26 cellular contexts compared by ENCODE assay signal in genomic region chr18:76948345-76948744, GRCh38.
DNase-seq lines count a peak whose midpoint lies in the region; ATAC-seq and TF ChIP-seq lines count a peak whose summit lies in the region.
"Had no signal": no experiment of that assay in that cellular context is flagged by ENCODE, and none has a peak within 500 bp of the region (broad histone marks: within the 10 kb centered on the region; RNA-seq: fewer than 3 reads in every experiment).

No MANE protein-coding gene starts in this region.

- no peaks in the 10 kb centered on the region for H3F3A ChIP-seq in neural progenitor cell (ENCODE audit: low read depth)

- no peak overlapping the region for H2AFZ ChIP-seq in neural progenitor cell (replicated peaks)
- H2AFZ ChIP-seq: GM23248 had no signal

- peaks cover 68% of the 10 kb centered on the region for H3K36me3 Mint-ChIP-seq in activated naive CD4-positive, alpha-beta T cell treated with anti-CD3 and anti-CD28 coated beads, Interleukin-2, amount 10 ng/mL, durations not matched to agents 7 days and 5 days
- peaks cover 41% of the 10 kb centered on the region for H3K36me3 Mint-ChIP-seq in activated naive CD4-positive, alpha-beta T cell treated with anti-CD3 and anti-CD28 coated beads for 36 hours (ENCODE audit: low read depth)
- peaks cover 9% of the 10 kb centered on the region for H3K36me3 Mint-ChIP-seq in central memory CD8-positive, alpha-beta T cell (ENCODE audit: insufficient read depth)
- peaks cover 53% of the 10 kb centered on the region for H3K36me3 Mint-ChIP-seq in neural progenitor cell

- no peak overlapping the region for H3K4me3 Mint-ChIP-seq in activated naive CD4-positive, alpha-beta T cell treated with anti-CD3 and anti-CD28 coated beads, Interleukin-2, amount 10 ng/mL, durations not matched to agents 7 days and 5 days
- no peak overlapping the region for H3K4me3 Mint-ChIP-seq in activated naive CD4-positive, alpha-beta T cell treated with anti-CD3 and anti-CD28 coated beads for 36 hours
- peak overlapping the region; percentile 54 for H3K4me3 Mint-ChIP-seq in central memory CD8-positive, alpha-beta T cell
- no peak overlapping the region for H3K4me3 Mint-ChIP-seq in neural progenitor cell
- H3K4me3 Mint-ChIP-seq: CD4-positive, alpha-beta T cell; HFFc6; IgD-negative memory B cell had no signal

- no peak overlapping the region for H3K27ac ChIP-seq in neural progenitor cell
- H3K27ac ChIP-seq: A549; BLaER1 treated with 17β-estradiol and CSF1 and Interleukin-3, amounts not matched to agents 10 nM and 100 nM; GM23248; HL-60; SK-N-MC had no signal

- H3K4me1 Mint-ChIP-seq in activated naive CD4-positive, alpha-beta T cell treated with anti-CD3 and anti-CD28 coated beads, Interleukin-2, amount 10 ng/mL, durations not matched to agents 7 days and 5 days: peaks cover 32% of the 10 kb centered on the region
- H3K4me1 Mint-ChIP-seq in activated naive CD4-positive, alpha-beta T cell treated with anti-CD3 and anti-CD28 coated beads for 36 hours (ENCODE audit: low read depth): peaks cover 11% of the 10 kb centered on the region
- H3K4me1 Mint-ChIP-seq in central memory CD8-positive, alpha-beta T cell: peaks cover 52% of the 10 kb centered on the region
- H3K4me1 Mint-ChIP-seq in neural progenitor cell: peaks cover 6% of the 10 kb centered on the region

- H3K4me2 ChIP-seq in neural progenitor cell: no peak overlapping the region
- H3K4me2 ChIP-seq: A549; BLaER1 treated with 17β-estradiol and CSF1 and Interleukin-3, amounts not matched to agents 10 nM and 100 nM had no signal

- DNase-seq in activated naive CD4-positive, alpha-beta T cell treated with anti-CD3 and anti-CD28 coated beads, Interleukin-2, amount 10 ng/mL, durations not matched to agents 7 days and 5 days: no peak
- DNase-seq in activated naive CD4-positive, alpha-beta T cell treated with anti-CD3 and anti-CD28 coated beads for 36 hours: no peak
- DNase-seq in Jurkat, Clone E6-1 (ENCODE audit: low read depth, low spot score): peak; percentile 37
- no peak for DNase-seq in central memory CD8-positive, alpha-beta T cell (ENCODE audit: low spot score in 2 of 2)
- DNase-seq in neural progenitor cell (ENCODE audit: low spot score): no peak
- no peak for DNase-seq in KG1 (lab: John Stamatoyannopoulos, UW)
- DNase-seq: AML-193; CD4-positive, alpha-beta T cell; GM23248; HFFc6; Karpas-422; NCI-H1092 treated with DMSO at 0.1 percent for 48 hours; NCI-H1436 treated with DMSO at 0.1 percent for 48 hours; NCI-H187 treated with DMSO at 0.1 percent for 48 hours; NCI-H2171 treated with DMSO at 0.1 percent for 48 hours; NCI-H524; NCI-H748 treated with DMSO at 0.1 percent for 48 hours; SIG-M5 had no signal

- H3K9me3 ChIP-seq in neural progenitor cell (ENCODE audit: low read depth): no peaks in the 10 kb centered on the region
- H3K9me3 ChIP-seq: A549, HAP-1 had no signal

- ATAC-seq in central memory CD8-positive, alpha-beta T cell (replicated peaks; ENCODE audit: extremely low read depth, poor library complexity, severe bottlenecking): no peak
- ATAC-seq in GM21423 (IDR thresholded peaks at IDR 0.05; ENCODE audit: unreplicated experiment): no peak
- no peak for ATAC-seq in GM21529 (IDR thresholded peaks at IDR 0.05; ENCODE audit: unreplicated experiment)
- ATAC-seq: A549 had no signal

- H4K20me1 ChIP-seq in neural progenitor cell (ENCODE audit: low read depth): no peaks in the 10 kb centered on the region
- H4K20me1 ChIP-seq: BLaER1 treated with 17β-estradiol and CSF1 and Interleukin-3, amounts not matched to agents 10 nM and 100 nM had no signal

- CTCF ChIA-PET in activated naive CD4-positive, alpha-beta T cell treated with anti-CD3 and anti-CD28 coated beads, Interleukin-2, amount 10 ng/mL, durations not matched to agents 7 days and 5 days (lab: Charles Lee): no interaction called here
- CTCF ChIA-PET in activated naive CD4-positive, alpha-beta T cell treated with anti-CD3 and anti-CD28 coated beads for 36 hours (lab: Charles Lee): interaction anchor here (0.6 kb wide), 1 partner anchor 810 kb away, joined by 3 read pairs; no protein-coding TSS in a partner anchor

- no peaks in the 10 kb centered on the region for H3K27me3 ChIP-seq in neural progenitor cell
- H3K27me3 ChIP-seq: BLaER1 treated with 17β-estradiol and CSF1 and Interleukin-3, amounts not matched to agents 10 nM and 100 nM had no signal

- H3K79me2 ChIP-seq in neural progenitor cell (ENCODE audit: low read depth): no peaks in the 10 kb centered on the region

- no peak for TF ChIP-seq CTCF in neural progenitor cell (IDR thresholded peaks at IDR 0.05)

- H3K9ac ChIP-seq in neural progenitor cell: no peak overlapping the region
- H3K9ac ChIP-seq: BLaER1 treated with 17β-estradiol and CSF1 and Interleukin-3, amounts not matched to agents 10 nM and 100 nM; GM23248 had no signal

- no peaks in the 10 kb centered on the region for H3K4me1 ChIP-seq in neural progenitor cell
- H3K4me1 ChIP-seq: A549, HAP-1 had no signal

- no peaks in the 10 kb centered on the region for H3K9me3 Mint-ChIP-seq in activated naive CD4-positive, alpha-beta T cell treated with anti-CD3 and anti-CD28 coated beads, Interleukin-2, amount 10 ng/mL, durations not matched to agents 7 days and 5 days
- peaks cover 2% of the 10 kb centered on the region for H3K9me3 Mint-ChIP-seq in activated naive CD4-positive, alpha-beta T cell treated with anti-CD3 and anti-CD28 coated beads for 36 hours
- no peaks in the 10 kb centered on the region for H3K9me3 Mint-ChIP-seq in central memory CD8-positive, alpha-beta T cell
- peaks cover 3% of the 10 kb centered on the region for H3K9me3 Mint-ChIP-seq in neural progenitor cell
- H3K9me3 Mint-ChIP-seq: HFFc6 had no signal

- peaks cover 4% of the 10 kb centered on the region for H3K36me3 ChIP-seq in neural progenitor cell

- H3K4me3 ChIP-seq in Jurkat, Clone E6-1 (ENCODE audit: low read length): no peak overlapping the region
- no peak overlapping the region for H3K4me3 ChIP-seq in neural progenitor cell
- H3K4me3 ChIP-seq: A549; BLaER1 treated with 17β-estradiol and CSF1 and Interleukin-3, amounts not matched to agents 10 nM and 100 nM; GM23248; HAP-1; SK-N-MC had no signal

- peak overlapping the region; percentile 21 for H3K27ac Mint-ChIP-seq in activated naive CD4-positive, alpha-beta T cell treated with anti-CD3 and anti-CD28 coated beads, Interleukin-2, amount 10 ng/mL, durations not matched to agents 7 days and 5 days
- H3K27ac Mint-ChIP-seq in activated naive CD4-positive, alpha-beta T cell treated with anti-CD3 and anti-CD28 coated beads for 36 hours: no peak overlapping the region
- H3K27ac Mint-ChIP-seq in central memory CD8-positive, alpha-beta T cell (ENCODE audit: low read depth): peak overlapping the region; percentile 14
- H3K27ac Mint-ChIP-seq in neural progenitor cell: peak overlapping the region; percentile 54
- H3K27ac Mint-ChIP-seq: CD4-positive, alpha-beta T cell; HFFc6 had no signal

- no peaks in the 10 kb centered on the region for H3K27me3 Mint-ChIP-seq in activated naive CD4-positive, alpha-beta T cell treated with anti-CD3 and anti-CD28 coated beads, Interleukin-2, amount 10 ng/mL, durations not matched to agents 7 days and 5 days
- H3K27me3 Mint-ChIP-seq in activated naive CD4-positive, alpha-beta T cell treated with anti-CD3 and anti-CD28 coated beads for 36 hours (ENCODE audit: low read depth): no peaks in the 10 kb centered on the region
- no peaks in the 10 kb centered on the region for H3K27me3 Mint-ChIP-seq in central memory CD8-positive, alpha-beta T cell
- no peaks in the 10 kb centered on the region for H3K27me3 Mint-ChIP-seq in neural progenitor cell (ENCODE audit: insufficient read depth, low read depth)
- H3K27me3 Mint-ChIP-seq: CD4-positive, alpha-beta T cell; IgD-negative memory B cell had no signal

- intact Hi-C loops in activated naive CD4-positive, alpha-beta T cell treated with anti-CD3 and anti-CD28 coated beads for 36 hours (cut with micrococcal nuclease): no loop called here
